ENCODE assay signal across 18 cellular contexts in the genomic region with DNA sequence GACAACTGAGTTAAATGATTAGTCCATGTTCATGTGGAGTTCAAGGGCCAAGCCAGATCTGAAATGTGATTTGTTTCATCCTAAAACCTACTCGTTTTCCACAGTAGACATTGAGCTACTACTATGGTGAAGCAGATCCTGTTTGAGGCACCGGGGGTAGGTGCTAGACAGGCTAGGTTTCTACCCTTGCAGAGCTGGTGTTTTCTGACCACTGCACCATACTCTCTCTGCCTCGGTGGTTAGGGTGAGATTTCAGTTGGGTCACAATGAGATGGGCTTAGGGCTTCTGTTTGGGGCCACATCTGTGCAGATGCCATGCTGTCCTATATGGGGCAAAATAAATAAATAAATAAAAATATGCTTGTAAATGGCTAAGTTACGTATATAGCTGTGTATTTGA.
DNase-seq lines count a peak whose midpoint lies in the region; ATAC-seq and TF ChIP-seq lines count a peak whose summit lies in the region.
"Had no signal": no experiment of that assay in that cellular context is flagged by ENCODE, and none has a peak within 500 bp of the region (broad histone marks: within the 10 kb centered on the region; RNA-seq: fewer than 3 reads in every experiment).

No MANE protein-coding gene starts in this region.

- H3K4me3 Mint-ChIP-seq in activated CD8-positive, alpha-beta T cell treated with anti-CD3 and anti-CD28 coated beads for 36 hours, result no peak overlapping the region
- H3K4me3 Mint-ChIP-seq in activated CD8-positive, alpha-beta T cell treated with anti-CD3 and anti-CD28 coated beads, Interleukin-2, amount 10 ng/mL, durations not matched to agents 7 days and 5 days, result no peak overlapping the region
- H3K4me3 Mint-ChIP-seq in effector memory CD8-positive, alpha-beta T cell, result no peak overlapping the region
- peak overlapping the region; percentile 22 for H3K4me3 Mint-ChIP-seq in natural killer cell treated with Interleukin-12 subunit alpha and Interleukin-12 subunit beta and Interleukin-15 and Interleukin-18, amount 100 ng/mL, for 72 hours
- H3K4me3 Mint-ChIP-seq: CD14-positive monocyte; CD8-positive, alpha-beta T cell; HFFc6 had no signal

- peak overlapping the region; percentile 70 for H3K27ac Mint-ChIP-seq in activated CD8-positive, alpha-beta T cell treated with anti-CD3 and anti-CD28 coated beads for 36 hours
- no peak overlapping the region for H3K27ac Mint-ChIP-seq in activated CD8-positive, alpha-beta T cell treated with anti-CD3 and anti-CD28 coated beads, Interleukin-2, amount 10 ng/mL, durations not matched to agents 7 days and 5 days
- H3K27ac Mint-ChIP-seq in effector memory CD8-positive, alpha-beta T cell, result peak overlapping the region; percentile 53 to 69
- peak overlapping the region in 1 of 2 donors; percentile 55 for H3K27ac Mint-ChIP-seq in natural killer cell treated with Interleukin-12 subunit alpha and Interleukin-12 subunit beta and Interleukin-15 and Interleukin-18, amount 100 ng/mL, for 72 hours
- H3K27ac Mint-ChIP-seq: CD14-positive monocyte, HFFc6 had no signal

- H3K9me3 ChIP-seq in Karpas-422 (ENCODE audit: low read length), result no peaks in the 10 kb centered on the region

- peaks cover 56% of the 10 kb centered on the region for H3K36me3 ChIP-seq in Karpas-422 (ENCODE audit: insufficient read depth, low read length)

- H3K27me3 Mint-ChIP-seq in activated CD8-positive, alpha-beta T cell treated with anti-CD3 and anti-CD28 coated beads for 36 hours, result no peaks in the 10 kb centered on the region
- H3K27me3 Mint-ChIP-seq in activated CD8-positive, alpha-beta T cell treated with anti-CD3 and anti-CD28 coated beads, Interleukin-2, amount 10 ng/mL, durations not matched to agents 7 days and 5 days (ENCODE audit: low read depth), result no peaks in the 10 kb centered on the region
- no peaks in the 10 kb centered on the region for H3K27me3 Mint-ChIP-seq in effector memory CD8-positive, alpha-beta T cell
- H3K27me3 Mint-ChIP-seq in natural killer cell treated with Interleukin-12 subunit alpha and Interleukin-12 subunit beta and Interleukin-15 and Interleukin-18, amount 100 ng/mL, for 72 hours, result no peaks in the 10 kb centered on the region

- no peaks in the 10 kb centered on the region for H3K9me2 ChIP-seq in Karpas-422 (replicated peaks; ENCODE audit: insufficient read depth, low read length)

- TF ChIP-seq CTCF in activated CD8-positive, alpha-beta T cell treated with anti-CD3 and anti-CD28 coated beads for 36 hours (IDR thresholded peaks at IDR 0.05), result no peak

- H3K4me1 Mint-ChIP-seq in activated CD8-positive, alpha-beta T cell treated with anti-CD3 and anti-CD28 coated beads for 36 hours (ENCODE audit: low read depth), result peaks cover 47% of the 10 kb centered on the region
- H3K4me1 Mint-ChIP-seq in activated CD8-positive, alpha-beta T cell treated with anti-CD3 and anti-CD28 coated beads, Interleukin-2, amount 10 ng/mL, durations not matched to agents 7 days and 5 days (ENCODE audit: low read depth), result peaks cover 30% of the 10 kb centered on the region
- peaks cover 10 to 33% of the 10 kb centered on the region in 2 donors for H3K4me1 Mint-ChIP-seq in effector memory CD8-positive, alpha-beta T cell (ENCODE audit: low read depth in 2 of 2)
- peaks cover 41 to 46% of the 10 kb centered on the region in 2 donors for H3K4me1 Mint-ChIP-seq in natural killer cell treated with Interleukin-12 subunit alpha and Interleukin-12 subunit beta and Interleukin-15 and Interleukin-18, amount 100 ng/mL, for 72 hours (ENCODE audit: low read depth in 2 of 2)

- no peaks in the 10 kb centered on the region; the same call in 1 of the 2 replicates for H4K20me1 ChIP-seq in Karpas-422 (ENCODE audit: insufficient read depth, low read depth, low read length)

- no peak overlapping the region for H3K4me3 ChIP-seq in Karpas-422 (ENCODE audit: low read length)

- peak overlapping the region; percentile 98 for H3K27ac ChIP-seq in Karpas-422 (ENCODE audit: low read length)
- H3K27ac ChIP-seq: 22Rv1 had no signal

- H3K36me3 Mint-ChIP-seq in activated CD8-positive, alpha-beta T cell treated with anti-CD3 and anti-CD28 coated beads for 36 hours (ENCODE audit: low read depth), result peaks cover 77% of the 10 kb centered on the region
- H3K36me3 Mint-ChIP-seq in activated CD8-positive, alpha-beta T cell treated with anti-CD3 and anti-CD28 coated beads, Interleukin-2, amount 10 ng/mL, durations not matched to agents 7 days and 5 days (ENCODE audit: low read depth), result peaks cover 68% of the 10 kb centered on the region
- H3K36me3 Mint-ChIP-seq in effector memory CD8-positive, alpha-beta T cell (ENCODE audit: insufficient read depth), result peaks cover 25% of the 10 kb centered on the region
- peaks cover 32% of the 10 kb centered on the region for H3K36me3 Mint-ChIP-seq in natural killer cell treated with Interleukin-12 subunit alpha and Interleukin-12 subunit beta and Interleukin-15 and Interleukin-18, amount 100 ng/mL, for 72 hours

- H3K4me1 ChIP-seq in Karpas-422 (ENCODE audit: low read length), result peaks cover 99% of the 10 kb centered on the region

- intact Hi-C loops in activated CD8-positive, alpha-beta T cell treated with anti-CD3 and anti-CD28 coated beads for 36 hours (cut with micrococcal nuclease), result no loop called here

- H3K9ac ChIP-seq in Karpas-422 (ENCODE audit: low read length), result no peak overlapping the region; the same call in 1 of the 2 replicates

- peak overlapping the region; percentile 61 for H3K4me2 ChIP-seq in Karpas-422 (ENCODE audit: low read depth, low read length, poor library complexity, severe bottlenecking)

- no peak overlapping the region for H2AFZ ChIP-seq in Karpas-422 (ENCODE audit: low read length)

- no peak for ATAC-seq in activated CD8-positive, alpha-beta T cell treated with anti-CD3 and anti-CD28 coated beads for 36 hours
- ATAC-seq in activated CD8-positive, alpha-beta T cell treated with anti-CD3 and anti-CD28 coated beads, Interleukin-2, amount 10 ng/mL, durations not matched to agents 7 days and 5 days, result no peak
- peak; percentile 37 for ATAC-seq in effector memory CD8-positive, alpha-beta T cell (replicated peaks)
- ATAC-seq in natural killer cell treated with Interleukin-12 subunit alpha and Interleukin-12 subunit beta and Interleukin-15 and Interleukin-18, amount 100 ng/mL, for 72 hours, result peak; percentile 74 to 76
- no peak for ATAC-seq in GM21737 (IDR thresholded peaks at IDR 0.05; ENCODE audit: unreplicated experiment)

- no peaks in the 10 kb centered on the region for H3K27me3 ChIP-seq in Karpas-422 (ENCODE audit: low read length)

- POLR2A ChIA-PET in activated CD8-positive, alpha-beta T cell treated with anti-CD3 and anti-CD28 coated beads for 36 hours (lab: Charles Lee), result interaction anchor here (0.8 to 1.9 kb wide), 3 partner anchors 11 to 14 kb away, joined by 3 to 6 read pairs (median 4); no protein-coding TSS in a partner anchor
- POLR2A ChIA-PET in activated CD8-positive, alpha-beta T cell treated with anti-CD3 and anti-CD28 coated beads, Interleukin-2, amount 10 ng/mL, durations not matched to agents 7 days and 5 days (lab: Charles Lee), result no interaction called here

- DNase-seq in activated CD8-positive, alpha-beta T cell treated with anti-CD3 and anti-CD28 coated beads for 36 hours, result no peak
- no peak for DNase-seq in activated CD8-positive, alpha-beta T cell treated with anti-CD3 and anti-CD28 coated beads, Interleukin-2, amount 10 ng/mL, durations not matched to agents 7 days and 5 days
- no peak for DNase-seq in Karpas-422
- DNase-seq in effector memory CD8-positive, alpha-beta T cell, result no peak
- DNase-seq in natural killer cell treated with Interleukin-12 subunit alpha and Interleukin-12 subunit beta and Interleukin-15 and Interleukin-18, amount 100 ng/mL, for 72 hours (ENCODE audit: low spot score), result no peak
- DNase-seq in SHP77 (lab: John Stamatoyannopoulos, UW), result no peak
- DNase-seq in activated T-cell treated with anti-CD3 and anti-CD28 coated beads, Interleukin-2, amount 50 U/mL, for 48 hours, result no peak
- DNase-seq: CD8-positive, alpha-beta T cell; COR-L47; DMS153; DMS79 treated with DMSO at 0.1 percent for 48 hours; EL; GDM1; HCEC 1CT; HFFc6 had no signal

- no peaks in the 10 kb centered on the region for H3K9me3 Mint-ChIP-seq in activated CD8-positive, alpha-beta T cell treated with anti-CD3 and anti-CD28 coated beads for 36 hours
- no peaks in the 10 kb centered on the region for H3K9me3 Mint-ChIP-seq in activated CD8-positive, alpha-beta T cell treated with anti-CD3 and anti-CD28 coated beads, Interleukin-2, amount 10 ng/mL, durations not matched to agents 7 days and 5 days (ENCODE audit: insufficient read depth)
- no peaks in the 10 kb centered on the region for H3K9me3 Mint-ChIP-seq in effector memory CD8-positive, alpha-beta T cell
- H3K9me3 Mint-ChIP-seq in natural killer cell treated with Interleukin-12 subunit alpha and Interleukin-12 subunit beta and Interleukin-15 and Interleukin-18, amount 100 ng/mL, for 72 hours, result no peaks in the 10 kb centered on the region
- H3K9me3 Mint-ChIP-seq: CD8-positive, alpha-beta T cell; HFFc6 had no signal

- CTCF ChIA-PET in activated CD8-positive, alpha-beta T cell treated with anti-CD3 and anti-CD28 coated beads for 36 hours (lab: Charles Lee), result interaction anchor here (2.1 kb wide), 1 partner anchor 10 kb away, joined by 9 read pairs; no protein-coding TSS in a partner anchor
- CTCF ChIA-PET in activated CD8-positive, alpha-beta T cell treated with anti-CD3 and anti-CD28 coated beads, Interleukin-2, amount 10 ng/mL, durations not matched to agents 7 days and 5 days (lab: Charles Lee), result interaction anchor here (0.9 to 1.8 kb wide), 3 partner anchors 10 to 95 kb away, joined by 3 to 4 read pairs (median 3); no protein-coding TSS in a partner anchor

- H3K79me2 ChIP-seq in Karpas-422 (ENCODE audit: low read length), result peaks cover 62% of the 10 kb centered on the region

Comparison
In these comparisons a context has a peak if more than half of its experiments do, and no peak if none do; other contexts are left out.
1. ATAC-seq: peak in effector memory CD8-positive, alpha-beta T cell (single experiment) and natural killer cell treated with Interleukin-12 subunit alpha and Interleukin-12 subunit beta and Interleukin-15 and Interleukin-18, amount 100 ng/mL, for 72 hours (2 of 2); none in activated CD8-positive, alpha-beta T cell treated with anti-CD3 and anti-CD28 coated beads for 36 hours (single experiment), activated CD8-positive, alpha-beta T cell treated with anti-CD3 and anti-CD28 coated beads, Interleukin-2, amount 10 ng/mL, durations not matched to agents 7 days and 5 days (single experiment) and GM21737 (single experiment).